ENCODE assay signal across 27 cellular contexts in the genomic region with DNA sequence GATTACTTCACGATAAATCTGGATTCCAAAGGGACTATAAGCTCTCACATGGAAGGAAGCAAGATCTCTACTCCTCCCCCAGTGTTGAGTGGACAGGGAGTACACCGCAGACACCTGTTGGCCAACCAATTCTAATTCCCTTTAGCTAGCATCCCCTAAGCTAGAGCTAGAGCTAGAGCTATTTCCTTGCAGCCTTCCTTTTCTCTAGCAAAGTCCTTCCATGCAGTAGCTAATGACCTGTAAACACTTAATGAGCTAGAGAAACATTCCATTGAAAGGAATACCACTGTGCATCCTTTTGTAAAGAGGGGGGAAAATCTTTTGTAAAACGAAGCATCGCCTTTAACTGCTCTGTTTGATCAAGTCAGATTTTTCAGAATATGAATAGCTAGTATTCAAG. TPM values are rescaled to one million over a fixed set of nuclear protein-coding genes. Genes with fewer than 3 reads are reported as not detected.
"Had no signal": no experiment of that assay in that cellular context is flagged by ENCODE, and none has a peak within 500 bp of the region (broad histone marks: within the 10 kb centered on the region; RNA-seq: fewer than 3 reads in every experiment).

No MANE protein-coding gene starts in this region.

- H3K4me1 Mint-ChIP-seq: activated CD4-positive, alpha-beta T cell treated with anti-CD3 and anti-CD28 coated beads, Interleukin-2, amount 10 ng/mL, durations not matched to agents 24 days and 14 days; central memory CD8-positive, alpha-beta T cell had no signal

- ATAC-seq: left lung, lower lobe of right lung, psoas muscle had no signal

- H3K9me3 ChIP-seq: left lung, lower lobe of right lung, psoas muscle, right atrium auricular region, tibial nerve had no signal

- H3K27ac Mint-ChIP-seq: activated CD4-positive, alpha-beta memory T cell treated with anti-CD3 and anti-CD28 coated beads for 36 hours; activated CD4-positive, alpha-beta T cell treated with anti-CD3 and anti-CD28 coated beads, Interleukin-2, amount 10 ng/mL, durations not matched to agents 24 days and 14 days; activated naive CD4-positive, alpha-beta T cell treated with anti-CD3 and anti-CD28 coated beads for 36 hours; activated naive CD8-positive, alpha-beta T cell treated with anti-CD3 and anti-CD28 coated beads, Interleukin-2, amount 10 ng/mL, durations not matched to agents 7 days and 5 days; activated T-helper 1 cell treated with anti-CD3 and anti-CD28 coated beads, Interleukin-12 subunit alpha, Interleukin-12 subunit beta, Interleukin-2, Interleukin-4 antibody, amounts not matched to agents 30 ng/mL and 10 ng/mL and 1 ng/mL, durations not matched to agents 14 hours and 24 hours and 36 hours; nephron progenitor cell had no signal

- H3K36me3 ChIP-seq: left lung, lower lobe of right lung, right atrium auricular region, tibial nerve had no signal

- H3K36me3 Mint-ChIP-seq: activated CD4-positive, alpha-beta memory T cell treated with anti-CD3 and anti-CD28 coated beads for 36 hours; activated naive CD8-positive, alpha-beta T cell treated with anti-CD3 and anti-CD28 coated beads, Interleukin-2, amount 10 ng/mL, durations not matched to agents 7 days and 5 days had no signal

- H3K27me3 ChIP-seq: left lung, right atrium auricular region, tibial nerve had no signal

- H3K4me3 ChIP-seq: left lung, lower lobe of right lung, psoas muscle, right atrium auricular region, smooth muscle cell, tibial nerve had no signal

- H3K9me3 Mint-ChIP-seq: activated CD4-positive, alpha-beta memory T cell treated with anti-CD3 and anti-CD28 coated beads for 36 hours; activated CD4-positive, alpha-beta T cell treated with anti-CD3 and anti-CD28 coated beads, Interleukin-2, amount 10 ng/mL, durations not matched to agents 24 days and 14 days; activated naive CD4-positive, alpha-beta T cell treated with anti-CD3 and anti-CD28 coated beads for 36 hours; activated naive CD8-positive, alpha-beta T cell treated with anti-CD3 and anti-CD28 coated beads, Interleukin-2, amount 10 ng/mL, durations not matched to agents 7 days and 5 days; activated T-helper 1 cell treated with anti-CD3 and anti-CD28 coated beads, Interleukin-12 subunit alpha, Interleukin-12 subunit beta, Interleukin-2, Interleukin-4 antibody, amounts not matched to agents 30 ng/mL and 10 ng/mL and 1 ng/mL, durations not matched to agents 14 hours and 24 hours and 36 hours; central memory CD8-positive, alpha-beta T cell; nephron progenitor cell had no signal

- DNase-seq: activated CD4-positive, alpha-beta memory T cell treated with anti-CD3 and anti-CD28 coated beads for 36 hours; activated CD4-positive, alpha-beta T cell treated with anti-CD3 and anti-CD28 coated beads, Interleukin-2, amount 10 ng/mL, durations not matched to agents 24 days and 14 days; activated CD4-positive, CD25-positive, alpha-beta regulatory T cell treated with anti-CD3 and anti-CD28 coated beads, Interleukin-2, amount 50 U/mL, for 72 hours; activated CD8-positive, alpha-beta memory T cell treated with anti-CD3 and anti-CD28 coated beads, Interleukin-2, amount 50 U/mL, for 4 hours; activated effector memory CD4-positive, alpha-beta T cell treated with anti-CD3 and anti-CD28 coated beads, Interleukin-2, amount 50 U/mL, for 16 hours; activated naive CD4-positive, alpha-beta T cell treated with anti-CD3 and anti-CD28 coated beads for 36 hours; activated naive CD8-positive, alpha-beta T cell treated with anti-CD3 and anti-CD28 coated beads, Interleukin-2, amount 10 ng/mL, durations not matched to agents 7 days and 5 days; activated T-cell treated with anti-CD3 and anti-CD28 coated beads, Interleukin-2, amount 50 U/mL, for 1 hour; amniotic stem cell; effector CD8-positive, alpha-beta T cell; kidney glomerular epithelial cell; left lung; lower lobe of right lung; mesendoderm; nephron progenitor cell; occipital lobe; psoas muscle; stimulated activated CD4-positive, alpha-beta T cell treated with anti-CD3 and anti-CD28 coated beads, Interleukin-1b, Interleukin-23, amount 100 ng/mL, for 48 hours; stimulated activated CD4-positive, alpha-beta T cell treated with anti-CD3 and anti-CD28 coated beads, Interleukin-4, amount 100 ng/mL, for 4 hours; stimulated activated naive CD4-positive, alpha-beta T cell treated with Interleukin-2 at 50 U/mL for 16 hours had no signal

- H3K27ac ChIP-seq: left lung, lower lobe of right lung, parathyroid adenoma, psoas muscle, right atrium auricular region, tibial nerve had no signal

- H3K4me3 Mint-ChIP-seq: activated CD4-positive, alpha-beta memory T cell treated with anti-CD3 and anti-CD28 coated beads for 36 hours; activated CD4-positive, alpha-beta T cell treated with anti-CD3 and anti-CD28 coated beads, Interleukin-2, amount 10 ng/mL, durations not matched to agents 24 days and 14 days; activated naive CD4-positive, alpha-beta T cell treated with anti-CD3 and anti-CD28 coated beads for 36 hours; activated naive CD8-positive, alpha-beta T cell treated with anti-CD3 and anti-CD28 coated beads, Interleukin-2, amount 10 ng/mL, durations not matched to agents 7 days and 5 days; activated T-helper 1 cell treated with anti-CD3 and anti-CD28 coated beads, Interleukin-12 subunit alpha, Interleukin-12 subunit beta, Interleukin-2, Interleukin-4 antibody, amounts not matched to agents 30 ng/mL and 10 ng/mL and 1 ng/mL, durations not matched to agents 14 hours and 24 hours and 36 hours; central memory CD8-positive, alpha-beta T cell; nephron progenitor cell had no signal

- H3K27me3 Mint-ChIP-seq: activated CD4-positive, alpha-beta T cell treated with anti-CD3 and anti-CD28 coated beads, Interleukin-2, amount 10 ng/mL, durations not matched to agents 24 days and 14 days had no signal

- H3K4me1 ChIP-seq: lower lobe of right lung, parathyroid adenoma, psoas muscle, right atrium auricular region, tibial nerve had no signal

RNA-seq across cellular contexts. Expression of a gene that starts 56.5 kb away (rescaled TPM):
- total RNA-seq: activated CD4-positive, alpha-beta memory T cell treated with anti-CD3 and anti-CD28 coated beads for 36 hours; activated CD4-positive, alpha-beta T cell treated with anti-CD3 and anti-CD28 coated beads, Interleukin-2, amount 10 ng/mL, durations not matched to agents 24 days and 14 days; activated T-helper 1 cell treated with anti-CD3 and anti-CD28 coated beads, Interleukin-12 subunit alpha, Interleukin-12 subunit beta, Interleukin-2, Interleukin-4 antibody, amounts not matched to agents 30 ng/mL and 10 ng/mL and 1 ng/mL, durations not matched to agents 14 hours and 24 hours and 36 hours; T-helper 1 cell treated with Interleukin-12 subunit alpha and Interleukin-12 subunit beta and Interleukin-4 antibody, amounts not matched to agents 30 ng/mL and 1 ng/mL, for 36 hours had no signal
